Comparison of ENCODE assay signal across 8 cellular contexts in genomic region chr6:129683606-129684322, GRCh38. TPM values are rescaled to one million over a fixed set of nuclear protein-coding genes. Genes with fewer than 3 reads are reported as not detected.
DNase-seq lines count a peak whose midpoint lies in the region; ATAC-seq and TF ChIP-seq lines count a peak whose summit lies in the region.

No MANE protein-coding gene starts in this region.

- no peaks in the 10 kb centered on the region for H3K36me3 Mint-ChIP-seq in glutamatergic neuron (ENCODE audit: unreplicated experiment)

- ATAC-seq in GM19023 (IDR thresholded peaks at IDR 0.05; ENCODE audit: unreplicated experiment) (peak; percentile 92), HG03159 (IDR thresholded peaks at IDR 0.05; ENCODE audit: unreplicated experiment) (peak; percentile 95)

- H3K4me3 Mint-ChIP-seq in glutamatergic neuron (ENCODE audit: unreplicated experiment), result no peak overlapping the region

- no peak for TF ChIP-seq CTCF in glutamatergic neuron (IDR thresholded peaks at IDR 0.05; ENCODE audit: partially characterized antibody, unreplicated experiment)

- H3K27me3 Mint-ChIP-seq in glutamatergic neuron (ENCODE audit: unreplicated experiment), result no peaks in the 10 kb centered on the region

- no peaks in the 10 kb centered on the region for H3K9me3 Mint-ChIP-seq in glutamatergic neuron (ENCODE audit: unreplicated experiment)

- DNase-seq in AG08395 (ENCODE audit: low spot score) (peak; percentile 97), RPMI8226 (peak; percentile 86), glutamatergic neuron (no peak), renal cortical epithelial cell (ENCODE audit: low read depth) (peak; percentile 100), DMS 273 (lab: John Stamatoyannopoulos, UW; ENCODE audit: unreplicated experiment) (no peak)
- peak; percentile 86 for DNase-seq in activated effector memory CD4-positive, alpha-beta T cell treated with anti-CD3 and anti-CD28 coated beads, Interleukin-2, amount 50 U/mL, for 16 hours

- H3K4me1 Mint-ChIP-seq in glutamatergic neuron (ENCODE audit: low read depth, unreplicated experiment), result peaks cover 9% of the 10 kb centered on the region

- peak overlapping the region; percentile 28 for H3K27ac Mint-ChIP-seq in glutamatergic neuron (ENCODE audit: unreplicated experiment)

RNA-seq across cellular contexts. Expression of gene ARHGAP18, which starts 26.2 kb away (rescaled TPM):
- total RNA-seq in glutamatergic neuron (ENCODE audit: unreplicated experiment), result 7.9 TPM
- total RNA-seq in renal cortical epithelial cell, result 29.0 and 31.4 TPM in 2 replicates

Comparison
In these comparisons a context has a peak if more than half of its experiments do, and no peak if none do; other contexts are left out.
1. DNase-seq: peak in AG08395 (single experiment), RPMI8226 (single experiment), activated effector memory CD4-positive, alpha-beta T cell treated with anti-CD3 and anti-CD28 coated beads, Interleukin-2, amount 50 U/mL, for 16 hours (single experiment) and renal cortical epithelial cell (single experiment); none in glutamatergic neuron (single experiment) and DMS 273 (single experiment).